In genomic region chr7:102469351-102469971, GRCh38 we compare ENCODE assay signal across 2 cellular contexts.
TF ChIP-seq lines count a peak whose summit lies in the region.

No MANE protein-coding gene starts in this region.

TF ChIP-seq in liver, 16 proteins besides CTCF, POLR2A, EP300 and RAD21:
- no peak for TF ChIP-seq RXRA (IDR thresholded peaks at IDR 0.05)

TF ChIP-seq in HepG2, 621 proteins besides CTCF, POLR2A, EP300 and RAD21:
- TF ChIP-seq MTF2 (CRISPR knock-in tag; IDR thresholded peaks at IDR 0.05; ENCODE audit: borderline replicate concordance) (no peak), ZNF556 (CRISPR knock-in tag; IDR thresholded peaks at IDR 0.05; ENCODE audit: borderline replicate concordance) (no peak), ZNF275 (CRISPR knock-in tag; IDR thresholded peaks at IDR 0.05; ENCODE audit: borderline replicate concordance) (no peak), ZBTB34 (CRISPR knock-in tag; IDR thresholded peaks at IDR 0.05) (no peak)
